ENCODE assay signal across 8 cellular contexts in genomic region chr7:38178004-38178694, GRCh38. TPM values are rescaled to one million over a fixed set of nuclear protein-coding genes. Genes with fewer than 3 reads are reported as not detected.
DNase-seq lines count a peak whose midpoint lies in the region; ATAC-seq and TF ChIP-seq lines count a peak whose summit lies in the region.

Gene STARD3NL (plus strand): TSS chr7:38178245. CDS start chr7:38207505, 29,260 bp downstream.

- H3K36me3 ChIP-seq in ovary, result no peaks in the 10 kb centered on the region
- H3K36me3 ChIP-seq in thyroid gland, result no peaks in the 10 kb centered on the region

- peak; percentile 50 for TF ChIP-seq POLR2A in ovary (IDR thresholded peaks at IDR 0.05)
- TF ChIP-seq POLR2A in thyroid gland (IDR thresholded peaks at IDR 0.05), result peak in 1 of 2 donors; percentile 74

- no peak for TF ChIP-seq CTCF in GM12865 (IDR thresholded peaks at IDR 0.05; ENCODE audit: insufficient read depth, low read depth, low read length, missing control alignments)
- TF ChIP-seq CTCF in ovary (IDR thresholded peaks at IDR 0.05), result no peak
- peak in 2 of 6 experiments; percentile 34 to 42 for TF ChIP-seq CTCF in thyroid gland (IDR thresholded peaks at IDR 0.05)

- ATAC-seq in HG02759 (IDR thresholded peaks at IDR 0.05; ENCODE audit: unreplicated experiment) (peak; percentile 98), Right ventricle myocardium inferior (peak; percentile 99)

- intact Hi-C loops in Right ventricle myocardium inferior (cut with DNase I), result loop anchor here (2.0 to 5.0 kb wide), 2 partner anchors 35 to 261 kb away; partner anchors contain the start of gene SFRP4
- intact Hi-C loops in ovary (cut with DNase I), result no loop called here
- intact Hi-C loops in thyroid gland (cut with DNase I), result no loop called here

- TF ChIP-seq EP300 in ovary (IDR thresholded peaks at IDR 0.05), result no peak

- H3K9me3 ChIP-seq in ovary (no peaks in the 10 kb centered on the region), thyroid gland (no peaks in the 10 kb centered on the region)

- DNase-seq in GM12865 (ENCODE audit: low read depth) (peak; percentile 100), NCI-H1417 (lab: John Stamatoyannopoulos, UW) (peak; percentile 99 to 100 (median 99)), SW 1271 (lab: John Stamatoyannopoulos, UW) (peak; percentile 97 to 99), Right ventricle myocardium inferior (ENCODE audit: missing footprints) (peak; percentile 96), ovary (peak; percentile 95 to 98 (median 96)), thyroid gland (peak; percentile 97 to 98)
- DNase-seq in activated naive CD8-positive, alpha-beta T cell treated with anti-CD3 and anti-CD28 coated beads, Interleukin-2, amount 50 U/mL, for 16 hours (ENCODE audit: low read depth, low spot score), result peak; percentile 78

- H3K27me3 ChIP-seq in ovary (no peaks in the 10 kb centered on the region), thyroid gland (no peaks in the 10 kb centered on the region)

- H3K4me3 ChIP-seq in GM12865 (ENCODE audit: low read depth, low read length), result peak within 1 kb of the TSS; percentile 80
- peak within 1 kb of the TSS; percentile 63 for H3K4me3 ChIP-seq in ovary
- H3K4me3 ChIP-seq in thyroid gland (replicated peaks in 1 of 3), result peak within 1 kb of the TSS; percentile 69 to 81 (median 73)

- whole genome bisulfite sequencing in ovary, 3 donors, result 0 to 1% (median 1%) methylated on average over 51 of the region's 51 CpGs
- WGBS in thyroid gland, 2 donors, result 1 to 2% methylated on average over 8 to 51 of the region's 51 CpGs

- H3K4me1 ChIP-seq in ovary (ENCODE audit: insufficient read depth) (peaks cover 6% of the 10 kb centered on the region), thyroid gland (peaks cover 11 to 25% of the 10 kb centered on the region in 2 donors)

- H3K27ac ChIP-seq in ovary (peak within 1 kb of the TSS; percentile 70 to 83), thyroid gland (peak within 1 kb of the TSS; percentile 67 to 91 (median 91))

RNA-seq across cellular contexts. Expression of gene STARD3NL, which starts in this region (rescaled TPM):
- total RNA-seq in Right ventricle myocardium inferior, result 22.9 TPM
- 10 to 100 TPM; 24.4 to 44.3 (median 35.3) TPM for total RNA-seq in ovary
- polyA plus RNA-seq in ovary, result 10 to 100 TPM; 35.7 to 50.1 TPM
- 10 to 100 TPM; 53.1 to 77.4 (median 62.0) TPM for total RNA-seq in thyroid gland

Comparison
In these comparisons a context has a peak if more than half of its experiments do, and no peak if none do; other contexts are left out.
1. Peak in every context shown above with its lines: DNase-seq, ATAC-seq, H3K4me3 ChIP-seq and H3K27ac ChIP-seq.